ENCODE assay signal across 8 cellular contexts in genomic region chr10:88901610-88902327, GRCh38. TPM values are rescaled to one million over a fixed set of nuclear protein-coding genes. Genes with fewer than 3 reads are reported as not detected.
A peak's percentile ranks its signal among the peaks of the same experiment; 100 is the strongest.
DNase-seq lines count a peak whose midpoint lies in the region; ATAC-seq, FAIRE-seq and TF ChIP-seq lines count a peak whose summit lies in the region.

No MANE protein-coding gene starts in this region.

- peak; percentile 84 for ATAC-seq in GM21529 (IDR thresholded peaks at IDR 0.05; ENCODE audit: unreplicated experiment)

- H3K27me3 Mint-ChIP-seq in IgD-negative memory B cell = no peaks in the 10 kb centered on the region

- peaks cover 12% of the 10 kb centered on the region for H3K36me3 Mint-ChIP-seq in IgD-negative memory B cell

- no peak for TF ChIP-seq POLR2A in GM12891 (IDR thresholded peaks at IDR 0.05; ENCODE audit: low read depth, low read length)

- FAIRE-seq in GM12891 (lab: Jason Lieb, UNC) = peak; percentile 92
- FAIRE-seq in colon (lab: Jason Lieb, UNC) = peak; percentile 18
- no peak for FAIRE-seq in HTR-8/SVneo (lab: Jason Lieb, UNC)

- DNase-seq in GM12891 (ENCODE audit: insufficient read length, low spot score) (no peak), T-helper 9 cell (no peak), NCI-H2196 (lab: John Stamatoyannopoulos, UW; ENCODE audit: unreplicated experiment) (no peak), NCI-H1694 (lab: John Stamatoyannopoulos, UW) (no peak), HTR-8/SVneo (ENCODE audit: insufficient read length, low spot score) (no peak)

- H3K4me3 Mint-ChIP-seq in IgD-negative memory B cell = peak overlapping the region; percentile 12 to 66 (median 54)

- H3K4me1 Mint-ChIP-seq in IgD-negative memory B cell = peaks cover 41 to 47% (median 43%) of the 10 kb centered on the region in 3 donors

- H3K9me3 Mint-ChIP-seq in IgD-negative memory B cell = no peaks in the 10 kb centered on the region

- H3K27ac Mint-ChIP-seq in IgD-negative memory B cell = peak overlapping the region; percentile 72 to 93 (median 86)

TF ChIP-seq in GM12891, 5 proteins besides CTCF, POLR2A, EP300 and RAD21:
- TF ChIP-seq POU2F2 (IDR thresholded peaks at IDR 0.05; ENCODE audit: low read depth, low read length) (no peak), POLR2AphosphoS5 (IDR thresholded peaks at IDR 0.05; ENCODE audit: low read depth, low read length) (no peak), SPI1 (IDR thresholded peaks at IDR 0.05; ENCODE audit: low read depth, low read length) (peak; percentile 97), PAX5 (IDR thresholded peaks at IDR 0.05; ENCODE audit: insufficient read depth, low read length, severe bottlenecking) (no peak), TAF1 (IDR thresholded peaks at IDR 0.05; ENCODE audit: low read depth, low read length) (no peak)

RNA-seq across cellular contexts. Expression of gene STAMBPL1, which starts 21.7 kb away (rescaled TPM):
- polyA plus RNA-seq in GM12891 (2012; ENCODE audit: low read depth, missing spikeins) = 14.6 TPM
- polyA plus RNA-seq in IgD-negative memory B cell = 19.0 TPM

RNA-seq across cellular contexts. Expression of gene ANKRD22, which starts 50.1 kb away (rescaled TPM):
- polyA plus RNA-seq in GM12891 (2012; ENCODE audit: low read depth, missing spikeins) = 0.39 TPM
- polyA plus RNA-seq in IgD-negative memory B cell = not detected

RNA-seq across cellular contexts. Expression of gene ACTA2, which starts 50.8 kb away (rescaled TPM):
- 60.5 TPM for polyA plus RNA-seq in GM12891 (2012; ENCODE audit: low read depth, missing spikeins)
- polyA plus RNA-seq in IgD-negative memory B cell = 9.4 TPM
